Comparison of ENCODE assay signal across 8 cellular contexts in genomic region chrX:54921427-54922021, GRCh38. TPM values are rescaled to one million over a fixed set of nuclear protein-coding genes. Genes with fewer than 3 reads are reported as not detected.
A peak's percentile ranks its signal among the peaks of the same experiment; 100 is the strongest.
DNase-seq lines count a peak whose midpoint lies in the region; ATAC-seq and TF ChIP-seq lines count a peak whose summit lies in the region.

No MANE protein-coding gene starts in this region.

- no peaks in the 10 kb centered on the region for H3K27me3 ChIP-seq in CD4-positive, CD25-positive, alpha-beta regulatory T cell (ENCODE audit: control insufficient read depth, insufficient read depth, low read length)

- peak overlapping the region in 1 of 3 donors; percentile 54 for H3K27ac Mint-ChIP-seq in CD4-positive, CD25-positive, alpha-beta regulatory T cell
- peak overlapping the region; percentile 61 for H3K27ac Mint-ChIP-seq in activated T-helper 1 cell treated with anti-CD3 and anti-CD28 coated beads, Interleukin-12 subunit alpha, Interleukin-12 subunit beta, Interleukin-2, Interleukin-4 antibody, amounts not matched to agents 30 ng/mL and 10 ng/mL and 1 ng/mL, durations not matched to agents 14 hours and 24 hours and 36 hours
- peak overlapping the region; percentile 81 to 96 (median 86) for H3K27ac Mint-ChIP-seq in nephron

- H3K36me3 Mint-ChIP-seq in CD4-positive, CD25-positive, alpha-beta regulatory T cell, result no peaks in the 10 kb centered on the region
- H3K36me3 Mint-ChIP-seq in activated T-helper 1 cell treated with anti-CD3 and anti-CD28 coated beads, Interleukin-12 subunit alpha, Interleukin-12 subunit beta, Interleukin-2, Interleukin-4 antibody, amounts not matched to agents 30 ng/mL and 10 ng/mL and 1 ng/mL, durations not matched to agents 14 hours and 24 hours and 36 hours (ENCODE audit: low read depth), result no peaks in the 10 kb centered on the region
- H3K36me3 Mint-ChIP-seq in nephron (ENCODE audit: low read depth), result peaks cover 24% of the 10 kb centered on the region

- H3K27me3 Mint-ChIP-seq in CD4-positive, CD25-positive, alpha-beta regulatory T cell, result no peaks in the 10 kb centered on the region
- peaks cover 11% of the 10 kb centered on the region for H3K27me3 Mint-ChIP-seq in activated T-helper 1 cell treated with anti-CD3 and anti-CD28 coated beads, Interleukin-12 subunit alpha, Interleukin-12 subunit beta, Interleukin-2, Interleukin-4 antibody, amounts not matched to agents 30 ng/mL and 10 ng/mL and 1 ng/mL, durations not matched to agents 14 hours and 24 hours and 36 hours (ENCODE audit: insufficient read depth)
- no peaks in the 10 kb centered on the region for H3K27me3 Mint-ChIP-seq in nephron (ENCODE audit: low read depth)

- TF ChIP-seq CTCF in fibroblast of pulmonary artery (IDR thresholded peaks at IDR 0.05; ENCODE audit: low read length, missing control alignments), result no peak
- no peak for TF ChIP-seq CTCF in nephron (IDR thresholded peaks at IDR 0.05; ENCODE audit: unreplicated experiment in 3 of 3)

- no peaks in the 10 kb centered on the region for H3K36me3 ChIP-seq in CD4-positive, CD25-positive, alpha-beta regulatory T cell (ENCODE audit: control insufficient read depth, insufficient read depth, low read length)

- intact Hi-C loops in activated T-helper 1 cell treated with anti-CD3 and anti-CD28 coated beads, Interleukin-12 subunit alpha, Interleukin-12 subunit beta, Interleukin-2, Interleukin-4 antibody, amounts not matched to agents 30 ng/mL and 10 ng/mL and 1 ng/mL, durations not matched to agents 14 hours and 24 hours and 36 hours (cut with micrococcal nuclease), result loop anchor here (2.0 kb wide), 1 partner anchor 79 kb away; the partner anchor contains the start of gene APEX2

- H3K4me3 Mint-ChIP-seq in CD4-positive, CD25-positive, alpha-beta regulatory T cell, result peak overlapping the region; percentile 69 to 93 (median 86)
- H3K4me3 Mint-ChIP-seq in activated T-helper 1 cell treated with anti-CD3 and anti-CD28 coated beads, Interleukin-12 subunit alpha, Interleukin-12 subunit beta, Interleukin-2, Interleukin-4 antibody, amounts not matched to agents 30 ng/mL and 10 ng/mL and 1 ng/mL, durations not matched to agents 14 hours and 24 hours and 36 hours, result peak overlapping the region; percentile 92
- H3K4me3 Mint-ChIP-seq in nephron, result peak overlapping the region; percentile 90 to 99 (median 96)

- H3K4me1 ChIP-seq in CD4-positive, CD25-positive, alpha-beta regulatory T cell (ENCODE audit: control insufficient read depth, insufficient read depth, low read length, poor library complexity, severe bottlenecking), result peaks cover 6% of the 10 kb centered on the region

- H3K9me3 Mint-ChIP-seq in CD4-positive, CD25-positive, alpha-beta regulatory T cell, result peaks cover 0 to 1% (median 0%) of the 10 kb centered on the region in 7 donors
- no peaks in the 10 kb centered on the region for H3K9me3 Mint-ChIP-seq in activated T-helper 1 cell treated with anti-CD3 and anti-CD28 coated beads, Interleukin-12 subunit alpha, Interleukin-12 subunit beta, Interleukin-2, Interleukin-4 antibody, amounts not matched to agents 30 ng/mL and 10 ng/mL and 1 ng/mL, durations not matched to agents 14 hours and 24 hours and 36 hours
- peaks cover 13% of the 10 kb centered on the region for H3K9me3 Mint-ChIP-seq in nephron

- peak; percentile 9 to 28 (median 15) for DNase-seq in CD4-positive, CD25-positive, alpha-beta regulatory T cell
- DNase-seq in H4 (ENCODE audit: low spot score), result peak; percentile 72
- peak; percentile 30 for DNase-seq in NCI-H526 treated with DMSO at 0.1 percent for 48 hours (lab: John Stamatoyannopoulos, UW)
- DNase-seq in activated T-helper 1 cell treated with anti-CD3 and anti-CD28 coated beads, Interleukin-12 subunit alpha, Interleukin-12 subunit beta, Interleukin-2, Interleukin-4 antibody, amounts not matched to agents 30 ng/mL and 10 ng/mL and 1 ng/mL, durations not matched to agents 14 hours and 24 hours and 36 hours (ENCODE audit: low spot score), result peak; percentile 11
- peak; percentile 79 for DNase-seq in fibroblast of pulmonary artery (ENCODE audit: low read depth)
- peak; percentile 54 for DNase-seq in stimulated activated naive CD8-positive, alpha-beta T cell treated with anti-CD3 and anti-CD28 coated beads, Interleukin-15, Interleukin-2, amounts not matched to agents 100 U/mL and 50 U/mL, for 24 hours
- no peak for DNase-seq in GOT3 (lab: John Stamatoyannopoulos, UW)

- H3K9me3 ChIP-seq in CD4-positive, CD25-positive, alpha-beta regulatory T cell (ENCODE audit: control insufficient read depth in 2 of 2, low read length in 2 of 2), result no peaks in the 10 kb centered on the region

- peak in 1 of 2 donors; percentile 28 for ATAC-seq in CD4-positive, CD25-positive, alpha-beta regulatory T cell (ENCODE audit: low read depth in 2 of 2)
- ATAC-seq in stimulated activated naive CD8-positive, alpha-beta T cell treated with anti-CD3 and anti-CD28 coated beads, Interleukin-15, Interleukin-2, amounts not matched to agents 100 U/mL and 50 U/mL, for 24 hours, result peak; percentile 49

- H3K4me1 Mint-ChIP-seq in CD4-positive, CD25-positive, alpha-beta regulatory T cell, result peaks cover 0 to 21% (median under 1%) of the 10 kb centered on the region in 4 donors
- peaks cover 17% of the 10 kb centered on the region for H3K4me1 Mint-ChIP-seq in activated T-helper 1 cell treated with anti-CD3 and anti-CD28 coated beads, Interleukin-12 subunit alpha, Interleukin-12 subunit beta, Interleukin-2, Interleukin-4 antibody, amounts not matched to agents 30 ng/mL and 10 ng/mL and 1 ng/mL, durations not matched to agents 14 hours and 24 hours and 36 hours (ENCODE audit: low read depth)
- H3K4me1 Mint-ChIP-seq in nephron, result peaks cover 16% of the 10 kb centered on the region

- H3K4me3 ChIP-seq in CD4-positive, CD25-positive, alpha-beta regulatory T cell (ENCODE audit: low read depth, low read length), result peak overlapping the region; percentile 66
- H3K4me3 ChIP-seq in fibroblast of pulmonary artery (replicated peaks; ENCODE audit: low read depth, low read length), result peak overlapping the region; percentile 71

- no peak overlapping the region for H3K27ac ChIP-seq in CD4-positive, CD25-positive, alpha-beta regulatory T cell (ENCODE audit: insufficient read depth, low read length, poor library complexity, severe bottlenecking)

RNA-seq across cellular contexts. Expression of gene TRO, which starts 0.9 kb away (rescaled TPM):
- 0.47 TPM for total RNA-seq in CD4-positive, CD25-positive, alpha-beta regulatory T cell
- polyA plus RNA-seq in CD4-positive, CD25-positive, alpha-beta regulatory T cell, result under 1 TPM in 2 of 4 donors, not detected in 2; 0.17 to 0.44 TPM
- 13.9 and 16.3 TPM in 2 replicates for total RNA-seq in H4 (2014; rRNA removed; shearing (Covaris generic))
- total RNA-seq in activated T-helper 1 cell treated with anti-CD3 and anti-CD28 coated beads, Interleukin-12 subunit alpha, Interleukin-12 subunit beta, Interleukin-2, Interleukin-4 antibody, amounts not matched to agents 30 ng/mL and 10 ng/mL and 1 ng/mL, durations not matched to agents 14 hours and 24 hours and 36 hours, result 0.78 and 1.3 TPM in 2 replicates
